ENCODE assay signal across 10 cellular contexts in genomic region chr17:71959129-71959528, GRCh38.
DNase-seq lines count a peak whose midpoint lies in the region; ATAC-seq, FAIRE-seq and TF ChIP-seq lines count a peak whose summit lies in the region.
"Had no signal": no experiment of that assay in that cellular context is flagged by ENCODE, and none has a peak within 500 bp of the region (broad histone marks: within the 10 kb centered on the region; RNA-seq: fewer than 3 reads in every experiment).

No MANE protein-coding gene starts in this region.

- no peaks in the 10 kb centered on the region for H3K4me1 Mint-ChIP-seq in astrocyte (ENCODE audit: low read depth, unreplicated experiment)
- no peaks in the 10 kb centered on the region for H3K4me1 Mint-ChIP-seq in naive thymus-derived CD8-positive, alpha-beta T cell

- H3K23ac ChIP-seq in IMR-90 (ENCODE audit: low read depth, low read length) = no peak overlapping the region

- H2AK9ac ChIP-seq in IMR-90 (replicated peaks; ENCODE audit: low read depth, low read length, poor library complexity) = no peak overlapping the region

- no peak overlapping the region for H3K4ac ChIP-seq in IMR-90 (ENCODE audit: low read depth, low read length)

- no peak overlapping the region for H3K56ac ChIP-seq in IMR-90 (ENCODE audit: extremely low read depth, insufficient read depth, low read length)

- H3K4me3 ChIP-seq in IMR-90 (ENCODE audit: insufficient read depth, low read depth, low read length) (no peak overlapping the region), astrocyte (ENCODE audit: insufficient read depth, low read depth, low read length) (no peak overlapping the region), right lobe of liver (no peak overlapping the region)

- H3K9me3 Mint-ChIP-seq in astrocyte (ENCODE audit: unreplicated experiment) = peaks cover 8% of the 10 kb centered on the region
- peaks cover 1 to 19% (median 11%) of the 10 kb centered on the region in 9 donors for H3K9me3 Mint-ChIP-seq in naive thymus-derived CD8-positive, alpha-beta T cell
- H3K9me3 Mint-ChIP-seq: dendritic cell treated with granulocyte-macrophage colony-stimulating factor and Interleukin-4, amounts not matched to agents 40 ng/mL and 50 ng/mL, for 4 days had no signal

- H3K9ac ChIP-seq in IMR-90 (ENCODE audit: low read depth, low read length) (no peak overlapping the region), astrocyte (ENCODE audit: low read length) (no peak overlapping the region)

- no peak overlapping the region for H2AFZ ChIP-seq in IMR-90 (replicated peaks; ENCODE audit: low read length, poor library complexity)
- H2AFZ ChIP-seq in astrocyte (ENCODE audit: low read depth, low read length) = no peak overlapping the region

- no peaks in the 10 kb centered on the region for H3K36me3 Mint-ChIP-seq in astrocyte (ENCODE audit: low read depth, unreplicated experiment)
- H3K36me3 Mint-ChIP-seq in naive thymus-derived CD8-positive, alpha-beta T cell = peaks cover 0 to 4% (median 0%) of the 10 kb centered on the region in 3 donors

- H3K27ac Mint-ChIP-seq in astrocyte (ENCODE audit: unreplicated experiment) = no peak overlapping the region
- H3K27ac Mint-ChIP-seq in naive thymus-derived CD8-positive, alpha-beta T cell = no peak overlapping the region
- H3K27ac Mint-ChIP-seq: dendritic cell treated with granulocyte-macrophage colony-stimulating factor and Interleukin-4, amounts not matched to agents 40 ng/mL and 50 ng/mL, for 4 days had no signal

- no peak overlapping the region for H2BK120ac ChIP-seq in IMR-90 (ENCODE audit: low read depth, low read length)

- H3K9me1 ChIP-seq in IMR-90 (ENCODE audit: insufficient read depth, low read length) = no peaks in the 10 kb centered on the region

- WGBS in IMR-90 (ENCODE audit: extremely low coverage in 2 of 2, insufficient read length in 1 of 2), 2 experiments = no CpG with 5 or more reads among the region's 3 CpGs
- 66% methylated on average over 3 of the region's 3 CpGs for WGBS in right lobe of liver (ENCODE audit: insufficient coverage, low coverage, low lambda C conversion rate, missing lambda C conversion rate)

- H4K8ac ChIP-seq in IMR-90 (ENCODE audit: low read depth in 2 of 2, low read length in 2 of 2) = no peak overlapping the region

- POLR2A ChIA-PET in IMR-90 (lab: Charles Lee; ENCODE audit: unreplicated experiment) = no interaction called here
- POLR2A ChIA-PET in naive thymus-derived CD8-positive, alpha-beta T cell (lab: Charles Lee) = no interaction called here

- H3K27me3 ChIP-seq in IMR-90 (ENCODE audit: control insufficient read depth, insufficient read depth, low read length) (no peaks in the 10 kb centered on the region), astrocyte (ENCODE audit: insufficient read depth, low read length) (no peaks in the 10 kb centered on the region), right lobe of liver (no peaks in the 10 kb centered on the region)

- TF ChIP-seq CTCF in IMR-90 (conservative IDR thresholded peaks at IDR 0.05; ENCODE audit: low read depth, low read length) (peak; percentile 44), astrocyte (IDR thresholded peaks at IDR 0.05; ENCODE audit: insufficient read depth, low read depth, low read length) (peak; percentile 48), right lobe of liver (IDR thresholded peaks at IDR 0.05) (peak; percentile 48 to 64 (median 55))

- CTCF ChIA-PET in IMR-90 (lab: Yijun Ruan, JAX) = interaction anchor here (1.2 to 1.3 kb wide), 3 partner anchors 13 to 18 kb away, joined by 3 to 6 read pairs (median 3); no protein-coding TSS in a partner anchor

- no peak overlapping the region for H2AK5ac ChIP-seq in IMR-90 (ENCODE audit: low read depth, low read length)

- no peak overlapping the region for H4K91ac ChIP-seq in IMR-90 (ENCODE audit: insufficient read depth, low read depth, low read length)

- no peaks in the 10 kb centered on the region for H4K20me1 ChIP-seq in IMR-90 (ENCODE audit: insufficient read depth, low read length)
- no peaks in the 10 kb centered on the region for H4K20me1 ChIP-seq in astrocyte (ENCODE audit: insufficient read depth, low read length)

- no peaks in the 10 kb centered on the region for H3K79me1 ChIP-seq in IMR-90 (ENCODE audit: low read depth in 1 of 2, low read length in 2 of 2)

- no peak for ATAC-seq in IMR-90 (ENCODE audit: low read depth)
- ATAC-seq in right lobe of liver = peak in 3 of 4 donors; percentile 27 to 60 (median 58)
- no peak for ATAC-seq in HG03039 (IDR thresholded peaks at IDR 0.05; ENCODE audit: unreplicated experiment)
- ATAC-seq in naive thymus-derived CD8-positive, alpha-beta T cell = no peak
- no peak for ATAC-seq in HG03354 (IDR thresholded peaks at IDR 0.05; ENCODE audit: poor library complexity, severe bottlenecking, unreplicated experiment)

- FAIRE-seq in astrocyte (lab: Jason Lieb, UNC) = no peak

- no peak overlapping the region for H2BK20ac ChIP-seq in IMR-90 (ENCODE audit: low read depth, low read length)

- no TSS peak for BruUV-seq in IMR-90 (replicated peaks; lab: Mats Ljungman, UMichigan)

- H3K9me3 ChIP-seq in IMR-90 (ENCODE audit: control insufficient read depth, insufficient read depth, low read length) (no peaks in the 10 kb centered on the region), astrocyte (ENCODE audit: insufficient read depth, low read depth, low read length) (no peaks in the 10 kb centered on the region), right lobe of liver (no peaks in the 10 kb centered on the region)

- in situ Hi-C loops in IMR-90 (cut with MboI; ENCODE audit: low sequenced_read_pairs) = loop anchor here (25.0 kb wide), 1 partner anchor 578 kb away; no protein-coding TSS in a partner anchor

- TF ChIP-seq RAD21 in IMR-90 (IDR thresholded peaks at IDR 0.05; ENCODE audit: low read length) = peak; percentile 43

- dilution Hi-C loops in IMR-90 (cut with HindIII; ENCODE audit: low sequenced_read_pairs, unreplicated experiment) = no loop called here

- no peaks in the 10 kb centered on the region for H3K79me2 ChIP-seq in astrocyte (ENCODE audit: insufficient read depth, low read length)

- H3K14ac ChIP-seq in IMR-90 (replicated peaks; ENCODE audit: low read depth, low read length) = no peak overlapping the region

- H3K4me1 ChIP-seq in IMR-90 (ENCODE audit: control insufficient read depth, insufficient read depth, low read length) (no peaks in the 10 kb centered on the region), astrocyte (ENCODE audit: insufficient read depth, low read length) (no peaks in the 10 kb centered on the region), right lobe of liver (no peaks in the 10 kb centered on the region)

- H3K27ac ChIP-seq in IMR-90 (ENCODE audit: insufficient read depth, low read length) = no peak overlapping the region
- H3K27ac ChIP-seq in astrocyte (ENCODE audit: low read depth, low read length) = no peak overlapping the region
- no peak overlapping the region for H3K27ac ChIP-seq in right lobe of liver

- no peaks in the 10 kb centered on the region for H3K36me3 ChIP-seq in IMR-90 (ENCODE audit: control insufficient read depth, insufficient read depth, low read length)
- H3K36me3 ChIP-seq in astrocyte (ENCODE audit: insufficient read depth, low read length) = no peaks in the 10 kb centered on the region
- H3K36me3 ChIP-seq in right lobe of liver = no peaks in the 10 kb centered on the region

- no peak overlapping the region for H4K5ac ChIP-seq in IMR-90 (ENCODE audit: low read depth, low read length)

- TF ChIP-seq POLR2A in IMR-90 (IDR thresholded peaks at IDR 0.05; ENCODE audit: low read depth, low read length) (no peak), right lobe of liver (IDR thresholded peaks at IDR 0.05) (no peak)

- H3K27me3 Mint-ChIP-seq in astrocyte (ENCODE audit: low read depth, unreplicated experiment) = peaks cover 2% of the 10 kb centered on the region
- peaks cover 0 to 6% (median 2%) of the 10 kb centered on the region in 5 donors for H3K27me3 Mint-ChIP-seq in naive thymus-derived CD8-positive, alpha-beta T cell
- H3K27me3 Mint-ChIP-seq: dendritic cell treated with granulocyte-macrophage colony-stimulating factor and Interleukin-4, amounts not matched to agents 40 ng/mL and 50 ng/mL, for 4 days had no signal

- no peak overlapping the region for H2BK5ac ChIP-seq in IMR-90 (ENCODE audit: low read depth, low read length, poor library complexity, severe bottlenecking)

- DNase-seq in EH (ENCODE audit: low read depth) = peak; percentile 27
- peak; percentile 8 for DNase-seq in IMR-90
- DNase-seq in astrocyte (ENCODE audit: low read depth) = no peak
- no peak for DNase-seq in right lobe of liver
- no peak for DNase-seq in NCI-H774 (lab: John Stamatoyannopoulos, UW)
- no peak for DNase-seq in naive thymus-derived CD8-positive, alpha-beta T cell
- DNase-seq: activated CD4-positive, alpha-beta T cell treated with anti-CD3 and anti-CD28 coated beads, Interleukin-2, amount 50 U/mL, for 1 hour had no signal

- H3K18ac ChIP-seq in IMR-90 (ENCODE audit: low read depth, low read length) = no peak overlapping the region

- H3K4me3 Mint-ChIP-seq in astrocyte (ENCODE audit: unreplicated experiment) = no peak overlapping the region
- no peak overlapping the region for H3K4me3 Mint-ChIP-seq in naive thymus-derived CD8-positive, alpha-beta T cell
- H3K4me3 Mint-ChIP-seq: dendritic cell treated with granulocyte-macrophage colony-stimulating factor and Interleukin-4, amounts not matched to agents 40 ng/mL and 50 ng/mL, for 4 days had no signal

- H3K4me2 ChIP-seq in IMR-90 (ENCODE audit: low read depth, low read length) = no peak overlapping the region
- H3K4me2 ChIP-seq in astrocyte (ENCODE audit: low read length) = no peak overlapping the region

- H2BK15ac ChIP-seq in IMR-90 (ENCODE audit: low read depth, low read length) = no peak overlapping the region

- intact Hi-C loops in IMR-90 (cut with micrococcal nuclease) (loop anchor here (1.0 to 2.0 kb wide), 2 partner anchors 160 to 581 kb away; no protein-coding TSS in a partner anchor), right lobe of liver (cut with DNase I) (no loop called here)

TF ChIP-seq in IMR-90, 13 proteins besides CTCF, POLR2A, EP300 and RAD21:
- peak; percentile 35; the same call in 1 of the 2 replicates for TF ChIP-seq SMC3 (IDR thresholded peaks at IDR 0.05; ENCODE audit: low read depth, low read length)
- no peak for TF ChIP-seq CEBPB (IDR thresholded peaks at IDR 0.05; ENCODE audit: low read depth, low read length)

Comparison
In these comparisons a context has a peak if more than half of its experiments do, and no peak if none do; other contexts are left out.
1. DNase-seq: peak in EH (single experiment) and IMR-90 (single experiment); none in astrocyte (single experiment), right lobe of liver (0 of 3), NCI-H774 (single experiment) and naive thymus-derived CD8-positive, alpha-beta T cell (0 of 10).
2. ATAC-seq: peak in right lobe of liver (3 of 4); none in IMR-90 (single experiment), HG03039 (single experiment), naive thymus-derived CD8-positive, alpha-beta T cell (0 of 2) and HG03354 (single experiment).
3. Peak in every context shown above with its lines, with median percentiles within 50 percentile points of each other: CTCF ChIP-seq.